35 cellular contexts compared by ENCODE assay signal in genomic region chr2:191985740-191986139, GRCh38.
"Had no signal": no experiment of that assay in that cellular context is flagged by ENCODE, and none has a peak within 500 bp of the region (broad histone marks: within the 10 kb centered on the region; RNA-seq: fewer than 3 reads in every experiment).

No MANE protein-coding gene starts in this region.

- H3K4me3 Mint-ChIP-seq: activated B cell treated with CpG ODN at 0.5 μM for 24 hours; activated CD4-positive, alpha-beta T cell treated with anti-CD3 and anti-CD28 coated beads, Interleukin-2, amount 10 ng/mL, durations not matched to agents 24 days and 14 days; activated CD8-positive, alpha-beta T cell treated with anti-CD3 and anti-CD28 coated beads for 36 hours; activated naive CD4-positive, alpha-beta T cell treated with anti-CD3 and anti-CD28 coated beads, Interleukin-2, amount 50 U/mL, for 24 hours; activated naive CD8-positive, alpha-beta T cell treated with anti-CD3 and anti-CD28 coated beads, Interleukin-2, amount 10 ng/mL, durations not matched to agents 7 days and 5 days; activated T-cell treated with anti-CD3 and anti-CD28 coated beads, Interleukin-2, amount 50 U/mL, for 72 hours; activated T-helper 17 cell treated with anti-CD3 and anti-CD28 coated beads, Interleukin-2, amount 50 U/mL, for 72 hours; central memory CD8-positive, alpha-beta T cell had no signal

- H3K36me3 Mint-ChIP-seq: activated naive CD4-positive, alpha-beta T cell treated with anti-CD3 and anti-CD28 coated beads, Interleukin-2, amount 50 U/mL, for 24 hours; activated naive CD8-positive, alpha-beta T cell treated with anti-CD3 and anti-CD28 coated beads, Interleukin-2, amount 10 ng/mL, durations not matched to agents 7 days and 5 days had no signal

- H3K9me3 ChIP-seq: ascending aorta, Peyer's patch had no signal

- H3K36me3 ChIP-seq: ascending aorta, cardiac muscle cell, Peyer's patch had no signal

- H3K4me1 Mint-ChIP-seq: activated B cell treated with CpG ODN at 0.5 μM for 24 hours; activated CD4-positive, alpha-beta T cell treated with anti-CD3 and anti-CD28 coated beads, Interleukin-2, amount 10 ng/mL, durations not matched to agents 24 days and 14 days; activated naive CD4-positive, alpha-beta T cell treated with anti-CD3 and anti-CD28 coated beads, Interleukin-2, amount 50 U/mL, for 24 hours; activated naive CD8-positive, alpha-beta T cell treated with anti-CD3 and anti-CD28 coated beads, Interleukin-2, amount 10 ng/mL, durations not matched to agents 7 days and 5 days; activated T-helper 17 cell treated with anti-CD3 and anti-CD28 coated beads, Interleukin-2, amount 50 U/mL, for 72 hours; central memory CD8-positive, alpha-beta T cell had no signal

- H3K9me3 Mint-ChIP-seq: activated B cell treated with CpG ODN at 0.5 μM for 24 hours; activated CD4-positive, alpha-beta T cell treated with anti-CD3 and anti-CD28 coated beads, Interleukin-2, amount 10 ng/mL, durations not matched to agents 24 days and 14 days; activated CD8-positive, alpha-beta T cell treated with anti-CD3 and anti-CD28 coated beads for 36 hours; activated naive CD4-positive, alpha-beta T cell treated with anti-CD3 and anti-CD28 coated beads, Interleukin-2, amount 50 U/mL, for 24 hours; activated naive CD8-positive, alpha-beta T cell treated with anti-CD3 and anti-CD28 coated beads, Interleukin-2, amount 10 ng/mL, durations not matched to agents 7 days and 5 days; activated T-cell treated with anti-CD3 and anti-CD28 coated beads, Interleukin-2, amount 50 U/mL, for 72 hours; activated T-helper 17 cell treated with anti-CD3 and anti-CD28 coated beads, Interleukin-2, amount 50 U/mL, for 72 hours; central memory CD8-positive, alpha-beta T cell had no signal

- H3K4me1 ChIP-seq: ascending aorta, Peyer's patch had no signal

- H3K4me3 ChIP-seq: ascending aorta, cardiac muscle cell, Peyer's patch had no signal

- ATAC-seq: activated CD8-positive, alpha-beta T cell treated with anti-CD3 and anti-CD28 coated beads for 36 hours; activated T-cell treated with anti-CD3 and anti-CD28 coated beads, Interleukin-2, amount 50 U/mL, for 72 hours; activated T-helper 17 cell treated with anti-CD3 and anti-CD28 coated beads, Interleukin-2, amount 50 U/mL, for 72 hours; PC-3 had no signal

- H3K27ac Mint-ChIP-seq: activated B cell treated with CpG ODN at 0.5 μM for 24 hours; activated CD4-positive, alpha-beta T cell treated with anti-CD3 and anti-CD28 coated beads, Interleukin-2, amount 10 ng/mL, durations not matched to agents 24 days and 14 days; activated CD8-positive, alpha-beta T cell treated with anti-CD3 and anti-CD28 coated beads for 36 hours; activated naive CD4-positive, alpha-beta T cell treated with anti-CD3 and anti-CD28 coated beads, Interleukin-2, amount 50 U/mL, for 24 hours; activated naive CD8-positive, alpha-beta T cell treated with anti-CD3 and anti-CD28 coated beads, Interleukin-2, amount 10 ng/mL, durations not matched to agents 7 days and 5 days; activated T-cell treated with anti-CD3 and anti-CD28 coated beads, Interleukin-2, amount 50 U/mL, for 72 hours; activated T-helper 17 cell treated with anti-CD3 and anti-CD28 coated beads, Interleukin-2, amount 50 U/mL, for 72 hours had no signal

- H3K27me3 Mint-ChIP-seq: activated B cell treated with CpG ODN at 0.5 μM for 24 hours; activated CD8-positive, alpha-beta T cell treated with anti-CD3 and anti-CD28 coated beads for 36 hours had no signal

- DNase-seq: activated B cell treated with CpG ODN at 0.5 μM for 24 hours; activated CD4-positive, alpha-beta T cell treated with anti-CD3 and anti-CD28 coated beads, Interleukin-2, amount 10 ng/mL, durations not matched to agents 24 days and 14 days; activated CD4-positive, alpha-beta T cell treated with anti-CD3 and anti-CD28 coated beads, Interleukin-2, amount 50 U/mL, for 4 hours; activated CD4-positive, CD25-positive, alpha-beta regulatory T cell treated with anti-CD3 and anti-CD28 coated beads, Interleukin-2, amount 50 U/mL, for 72 hours; activated CD8-positive, alpha-beta T cell treated with anti-CD3 and anti-CD28 coated beads for 36 hours; activated effector memory CD4-positive, alpha-beta T cell treated with anti-CD3 and anti-CD28 coated beads, Interleukin-2, amount 50 U/mL, for 16 hours; activated naive CD4-positive, alpha-beta T cell; activated naive CD8-positive, alpha-beta T cell treated with anti-CD3 and anti-CD28 coated beads, Interleukin-2, amount 10 ng/mL, durations not matched to agents 7 days and 5 days; activated T-cell treated with anti-CD3 and anti-CD28 coated beads, Interleukin-2, amount 50 U/mL, for 1 hour; activated T-cell treated with anti-CD3 and anti-CD28 coated beads, Interleukin-2, amount 50 U/mL, for 72 hours; amygdala; KBM-7; MM.1S; MV-4-11; NCI-H1092; NCI-H1436 treated with DMSO at 0.1 percent for 48 hours; NCI-H1694 treated with DMSO at 0.1 percent for 48 hours; NCI-H2029; NCI-H345; NCI-H524 treated with DMSO at 0.1 percent for 48 hours; NK-92 treated with Interleukin-12 subunit alpha and Interleukin-12 subunit beta, amount 100 ng/mL, for 24 hours; PC-3; Peyer's patch; RPMI8226; SHP77 treated with DMSO at 0.1 percent for 48 hours; SW 1271; T-helper 1 cell; T-helper 2 cell; T-helper 9 cell had no signal

- H3K27me3 ChIP-seq: ascending aorta, cardiac muscle cell, Peyer's patch had no signal

- H3K27ac ChIP-seq: ascending aorta, cardiac muscle cell, Peyer's patch, VCaP had no signal
